ENCODE assay signal across 24 cellular contexts in genomic region chr7:106839511-106839910, GRCh38. TPM values are rescaled to one million over a fixed set of nuclear protein-coding genes. Genes with fewer than 3 reads are reported as not detected.
A peak's percentile ranks its signal among the peaks of the same experiment; 100 is the strongest.
DNase-seq lines count a peak whose midpoint lies in the region; ATAC-seq and TF ChIP-seq lines count a peak whose summit lies in the region.
"Had no signal": no experiment of that assay in that cellular context is flagged by ENCODE, and none has a peak within 500 bp of the region (broad histone marks: within the 10 kb centered on the region; RNA-seq: fewer than 3 reads in every experiment).

No MANE protein-coding gene starts in this region.

- no peak for TF ChIP-seq EP300 in sigmoid colon (IDR thresholded peaks at IDR 0.05)

- peaks cover 0 to 7% (median 0%) of the 10 kb centered on the region in 4 donors for H3K4me1 ChIP-seq in sigmoid colon
- H3K4me1 ChIP-seq: HAP-1 had no signal

- H3K27me3 ChIP-seq in sigmoid colon = no peaks in the 10 kb centered on the region
- H3K27me3 ChIP-seq: BLaER1 had no signal

- H3K27me3 Mint-ChIP-seq in activated naive CD8-positive, alpha-beta T cell treated with anti-CD3 and anti-CD28 coated beads, Interleukin-2, amount 50 U/mL, for 24 hours = no peaks in the 10 kb centered on the region
- H3K27me3 Mint-ChIP-seq in activated naive CD8-positive, alpha-beta T cell treated with anti-CD3 and anti-CD28 coated beads for 36 hours = no peaks in the 10 kb centered on the region
- no peaks in the 10 kb centered on the region for H3K27me3 Mint-ChIP-seq in stimulated activated memory B cell treated with anti-CD40 and anti-IgM and Interleukin-4, amounts not matched to agents 10 μg/mL and 1 μg/mL and 100 μg/mL, for 72 hours
- H3K27me3 Mint-ChIP-seq: IgD-negative memory B cell had no signal

- no peak for TF ChIP-seq CTCF in sigmoid colon (IDR thresholded peaks at IDR 0.05)

- peak; percentile 93 for ATAC-seq in activated naive CD8-positive, alpha-beta T cell treated with anti-CD3 and anti-CD28 coated beads, Interleukin-2, amount 50 U/mL, for 24 hours
- ATAC-seq in stimulated activated memory B cell treated with anti-CD40 and anti-IgM and Interleukin-4, amounts not matched to agents 10 μg/mL and 1 μg/mL and 100 μg/mL, for 72 hours = peak; percentile 73
- ATAC-seq: GM12878, GM23338 had no signal

- H3K9me3 ChIP-seq in sigmoid colon = no peaks in the 10 kb centered on the region
- H3K9me3 ChIP-seq: BLaER1, HAP-1 had no signal

- no peak overlapping the region for H3K27ac ChIP-seq in sigmoid colon
- H3K27ac ChIP-seq: BLaER1, PC-9 had no signal

- no peak for TF ChIP-seq POLR2A in sigmoid colon (IDR thresholded peaks at IDR 0.05)

- no peaks in the 10 kb centered on the region for H3K36me3 ChIP-seq in sigmoid colon
- H3K36me3 ChIP-seq: BLaER1, HAP-1 had no signal

- H3K36me3 Mint-ChIP-seq in activated naive CD8-positive, alpha-beta T cell treated with anti-CD3 and anti-CD28 coated beads, Interleukin-2, amount 50 U/mL, for 24 hours (ENCODE audit: low read depth) = no peaks in the 10 kb centered on the region
- H3K36me3 Mint-ChIP-seq in activated naive CD8-positive, alpha-beta T cell treated with anti-CD3 and anti-CD28 coated beads for 36 hours = no peaks in the 10 kb centered on the region
- no peaks in the 10 kb centered on the region for H3K36me3 Mint-ChIP-seq in stimulated activated memory B cell treated with anti-CD40 and anti-IgM and Interleukin-4, amounts not matched to agents 10 μg/mL and 1 μg/mL and 100 μg/mL, for 72 hours
- H3K36me3 Mint-ChIP-seq: CD4-positive, CD25-positive, alpha-beta regulatory T cell; IgD-negative memory B cell had no signal

- peaks cover 21% of the 10 kb centered on the region for H3K4me1 Mint-ChIP-seq in activated naive CD8-positive, alpha-beta T cell treated with anti-CD3 and anti-CD28 coated beads, Interleukin-2, amount 50 U/mL, for 24 hours
- peaks cover 4% of the 10 kb centered on the region for H3K4me1 Mint-ChIP-seq in activated naive CD8-positive, alpha-beta T cell treated with anti-CD3 and anti-CD28 coated beads for 36 hours
- peaks cover 13% of the 10 kb centered on the region for H3K4me1 Mint-ChIP-seq in stimulated activated memory B cell treated with anti-CD40 and anti-IgM and Interleukin-4, amounts not matched to agents 10 μg/mL and 1 μg/mL and 100 μg/mL, for 72 hours

- H3K4me3 Mint-ChIP-seq in activated naive CD8-positive, alpha-beta T cell treated with anti-CD3 and anti-CD28 coated beads, Interleukin-2, amount 50 U/mL, for 24 hours = no peak overlapping the region
- no peak overlapping the region for H3K4me3 Mint-ChIP-seq in activated naive CD8-positive, alpha-beta T cell treated with anti-CD3 and anti-CD28 coated beads for 36 hours
- no peak overlapping the region for H3K4me3 Mint-ChIP-seq in stimulated activated memory B cell treated with anti-CD40 and anti-IgM and Interleukin-4, amounts not matched to agents 10 μg/mL and 1 μg/mL and 100 μg/mL, for 72 hours
- H3K4me3 Mint-ChIP-seq: CD4-positive, CD25-positive, alpha-beta regulatory T cell; GM23338 had no signal

- intact Hi-C loops in sigmoid colon (cut with DNase I) = no loop called here

- H3K9me3 Mint-ChIP-seq in activated naive CD8-positive, alpha-beta T cell treated with anti-CD3 and anti-CD28 coated beads, Interleukin-2, amount 50 U/mL, for 24 hours = no peaks in the 10 kb centered on the region
- H3K9me3 Mint-ChIP-seq in activated naive CD8-positive, alpha-beta T cell treated with anti-CD3 and anti-CD28 coated beads for 36 hours = no peaks in the 10 kb centered on the region
- no peaks in the 10 kb centered on the region for H3K9me3 Mint-ChIP-seq in stimulated activated memory B cell treated with anti-CD40 and anti-IgM and Interleukin-4, amounts not matched to agents 10 μg/mL and 1 μg/mL and 100 μg/mL, for 72 hours
- H3K9me3 Mint-ChIP-seq: CD4-positive, CD25-positive, alpha-beta regulatory T cell; GM23338; IgD-negative memory B cell had no signal

- DNase-seq in activated naive CD8-positive, alpha-beta T cell treated with anti-CD3 and anti-CD28 coated beads, Interleukin-2, amount 50 U/mL, for 24 hours = no peak
- no peak for DNase-seq in activated naive CD8-positive, alpha-beta T cell treated with anti-CD3 and anti-CD28 coated beads for 36 hours
- DNase-seq in NAMALWA (ENCODE audit: low spot score) (peak; percentile 44), germinal center (ENCODE audit: low spot score) (peak; percentile 41), SW480 (ENCODE audit: low spot score) (no peak), GOT3 (lab: John Stamatoyannopoulos, UW) (no peak), sigmoid colon (no peak)
- DNase-seq: CD4-positive, CD25-positive, alpha-beta regulatory T cell; EL; GDM1; NCI-H1105 treated with DMSO at 0.1 percent for 48 hours; NCI-H146; NCI-H1930; NCI-H446; NCI-H524 treated with DMSO at 0.1 percent for 48 hours; NCI-H774; PC-9; Right ventricle myocardium superior had no signal

- peak overlapping the region; percentile 59 for H3K27ac Mint-ChIP-seq in activated naive CD8-positive, alpha-beta T cell treated with anti-CD3 and anti-CD28 coated beads, Interleukin-2, amount 50 U/mL, for 24 hours
- H3K27ac Mint-ChIP-seq in activated naive CD8-positive, alpha-beta T cell treated with anti-CD3 and anti-CD28 coated beads for 36 hours = no peak overlapping the region
- no peak overlapping the region for H3K27ac Mint-ChIP-seq in stimulated activated memory B cell treated with anti-CD40 and anti-IgM and Interleukin-4, amounts not matched to agents 10 μg/mL and 1 μg/mL and 100 μg/mL, for 72 hours
- H3K27ac Mint-ChIP-seq: CD4-positive, CD25-positive, alpha-beta regulatory T cell; GM23338 had no signal

- no peak overlapping the region for H3K4me3 ChIP-seq in sigmoid colon
- H3K4me3 ChIP-seq: BLaER1, GM12878, GM23338, HAP-1, PC-9 had no signal

- WGBS in sigmoid colon, 2 donors = 68 to 90% methylated on average over 2 of the region's 2 CpGs

RNA-seq across cellular contexts. Expression of gene PIK3CG, which starts 25.6 kb away (rescaled TPM):
- total RNA-seq in activated naive CD8-positive, alpha-beta T cell treated with anti-CD3 and anti-CD28 coated beads for 36 hours = 10 to 100 TPM; 26.3 to 28.8 TPM
- total RNA-seq in sigmoid colon = 1 to 10 TPM; 3.9 to 6.4 (median 4.4) TPM
- polyA plus RNA-seq in sigmoid colon = 1 to 10 TPM in 2 of 3 donors, under 1 TPM in 1; 0.92 to 4.2 (median 1.8) TPM
- total RNA-seq: GM23338, PC-9 had no signal
- polyA plus RNA-seq: GM23338 had no signal

Comparison
In these comparisons a context has a peak if more than half of its experiments do, and no peak if none do; other contexts are left out.
1. DNase-seq: peak in NAMALWA (single experiment) and germinal center (single experiment); none in activated naive CD8-positive, alpha-beta T cell treated with anti-CD3 and anti-CD28 coated beads, Interleukin-2, amount 50 U/mL, for 24 hours (single experiment), activated naive CD8-positive, alpha-beta T cell treated with anti-CD3 and anti-CD28 coated beads for 36 hours (single experiment), SW480 (single experiment), GOT3 (single experiment) and sigmoid colon (single experiment).